ENCODE assay signal across 10 cellular contexts in genomic region chr4:77010841-77011354, GRCh38.
DNase-seq lines count a peak whose midpoint lies in the region; ATAC-seq and TF ChIP-seq lines count a peak whose summit lies in the region.
"Had no signal": no experiment of that assay in that cellular context is flagged by ENCODE, and none has a peak within 500 bp of the region (broad histone marks: within the 10 kb centered on the region; RNA-seq: fewer than 3 reads in every experiment).

No MANE protein-coding gene starts in this region.

- H2AFZ ChIP-seq in ACC112 (ENCODE audit: low read length, unreplicated experiment): no peak overlapping the region

- POLR2A ChIA-PET in T-cell (lab: Charles Lee): interaction anchor here in 1 of 2 donors (0.6 kb wide), 2 partner anchors 52 to 60 kb away, joined by 3 to 9 read pairs; no protein-coding TSS in a partner anchor

- in situ Hi-C loops in brain microvascular endothelial cell (cut with HindIII; ENCODE audit: low pct_ligation_motif_present, low sequenced_read_pairs): no loop called here

- no peak overlapping the region for H3K4me3 Mint-ChIP-seq in T-cell
- H3K4me3 Mint-ChIP-seq in stimulated activated naive B cell treated with anti-CD40 and anti-IgM and Interleukin-4, amounts not matched to agents 10 μg/mL and 1 μg/mL and 100 μg/mL, for 72 hours: no peak overlapping the region

- no peaks in the 10 kb centered on the region for H3K27me3 Mint-ChIP-seq in T-cell
- no peaks in the 10 kb centered on the region for H3K27me3 Mint-ChIP-seq in stimulated activated naive B cell treated with anti-CD40 and anti-IgM and Interleukin-4, amounts not matched to agents 10 μg/mL and 1 μg/mL and 100 μg/mL, for 72 hours

- H3K27ac ChIP-seq in ACC112 (ENCODE audit: low read depth, low read length) (peak overlapping the region; percentile 67), brain microvascular endothelial cell (peak overlapping the region; percentile 62)

- peaks cover 7% of the 10 kb centered on the region for H3K36me3 ChIP-seq in ACC112 (ENCODE audit: insufficient read depth, low read length)
- peaks cover 39% of the 10 kb centered on the region for H3K36me3 ChIP-seq in brain microvascular endothelial cell (replicated peaks)

- H3K27ac Mint-ChIP-seq in T-cell: no peak overlapping the region
- no peak overlapping the region for H3K27ac Mint-ChIP-seq in stimulated activated naive B cell treated with anti-CD40 and anti-IgM and Interleukin-4, amounts not matched to agents 10 μg/mL and 1 μg/mL and 100 μg/mL, for 72 hours

- peaks cover 25% of the 10 kb centered on the region for H3K36me3 Mint-ChIP-seq in T-cell
- H3K36me3 Mint-ChIP-seq in stimulated activated naive B cell treated with anti-CD40 and anti-IgM and Interleukin-4, amounts not matched to agents 10 μg/mL and 1 μg/mL and 100 μg/mL, for 72 hours: peaks cover 41 to 60% of the 10 kb centered on the region in 2 donors

- H3K79me2 ChIP-seq in ACC112 (ENCODE audit: control insufficient read depth, insufficient read depth, low read length, unreplicated experiment): peaks cover 12% of the 10 kb centered on the region

- H3K4me1 ChIP-seq in ACC112 (ENCODE audit: control insufficient read depth, insufficient read depth, low read length, unreplicated experiment): peaks cover 57% of the 10 kb centered on the region

- no peak for TF ChIP-seq CTCF in brain microvascular endothelial cell (IDR thresholded peaks at IDR 0.05; ENCODE audit: low read depth, low read length, missing control alignments)

- DNase-seq in HT1080 (ENCODE audit: low read depth) (peak; percentile 84), brain microvascular endothelial cell (peak; percentile 66), lung microvascular endothelial cell (ENCODE audit: low read depth in 2 of 2) (peak; percentile 66 to 87), COLO829 (ENCODE audit: low spot score) (no peak), T-cell (no peak)
- DNase-seq in stimulated activated naive CD4-positive, alpha-beta T cell (lab: John Stamatoyannopoulos, UW): no peak
- DNase-seq in stimulated activated naive B cell treated with anti-CD40 and anti-IgM and Interleukin-4, amounts not matched to agents 10 μg/mL and 1 μg/mL and 100 μg/mL, for 72 hours: no peak
- DNase-seq: DMS 273 treated with DMSO at 0.1 percent for 48 hours had no signal

- peak overlapping the region; percentile 21; the same call in 1 of the 2 replicates for H3K4me3 ChIP-seq in ACC112 (ENCODE audit: low read depth, low read length)
- no peak overlapping the region for H3K4me3 ChIP-seq in brain microvascular endothelial cell (ENCODE audit: low read depth, low read length)

- no peaks in the 10 kb centered on the region for H3K9me3 Mint-ChIP-seq in T-cell
- no peaks in the 10 kb centered on the region for H3K9me3 Mint-ChIP-seq in stimulated activated naive B cell treated with anti-CD40 and anti-IgM and Interleukin-4, amounts not matched to agents 10 μg/mL and 1 μg/mL and 100 μg/mL, for 72 hours

- no peak for ATAC-seq in T-cell (replicated peaks in 1 of 4)
- ATAC-seq in stimulated activated naive B cell treated with anti-CD40 and anti-IgM and Interleukin-4, amounts not matched to agents 10 μg/mL and 1 μg/mL and 100 μg/mL, for 72 hours (replicated peaks): no peak
- ATAC-seq: activated CD4-positive, CD25-positive, alpha-beta regulatory T cell treated with anti-CD3 and anti-CD28 coated beads, Interleukin-2, amount 50 U/mL, for 24 hours had no signal

- peaks cover 83 to 84% (median 84%) of the 10 kb centered on the region in 3 donors for H3K4me1 Mint-ChIP-seq in T-cell
- H3K4me1 Mint-ChIP-seq in stimulated activated naive B cell treated with anti-CD40 and anti-IgM and Interleukin-4, amounts not matched to agents 10 μg/mL and 1 μg/mL and 100 μg/mL, for 72 hours: peaks cover 18 to 28% of the 10 kb centered on the region in 2 donors

- no peaks in the 10 kb centered on the region for H3K27me3 ChIP-seq in ACC112 (ENCODE audit: insufficient read depth, low read length)
- H3K27me3 ChIP-seq in brain microvascular endothelial cell (replicated peaks): no peaks in the 10 kb centered on the region

- CTCF ChIA-PET in T-cell (lab: Charles Lee): no interaction called here

Comparison
In these comparisons a context has a peak if more than half of its experiments do, and no peak if none do; other contexts are left out.
1. DNase-seq: peak in HT1080 (single experiment), brain microvascular endothelial cell (single experiment) and lung microvascular endothelial cell (2 of 2); none in COLO829 (single experiment), stimulated activated naive CD4-positive, alpha-beta T cell (0 of 6), T-cell (0 of 34) and stimulated activated naive B cell treated with anti-CD40 and anti-IgM and Interleukin-4, amounts not matched to agents 10 μg/mL and 1 μg/mL and 100 μg/mL, for 72 hours (single experiment).